ENCODE assay signal across 8 cellular contexts in the genomic region with DNA sequence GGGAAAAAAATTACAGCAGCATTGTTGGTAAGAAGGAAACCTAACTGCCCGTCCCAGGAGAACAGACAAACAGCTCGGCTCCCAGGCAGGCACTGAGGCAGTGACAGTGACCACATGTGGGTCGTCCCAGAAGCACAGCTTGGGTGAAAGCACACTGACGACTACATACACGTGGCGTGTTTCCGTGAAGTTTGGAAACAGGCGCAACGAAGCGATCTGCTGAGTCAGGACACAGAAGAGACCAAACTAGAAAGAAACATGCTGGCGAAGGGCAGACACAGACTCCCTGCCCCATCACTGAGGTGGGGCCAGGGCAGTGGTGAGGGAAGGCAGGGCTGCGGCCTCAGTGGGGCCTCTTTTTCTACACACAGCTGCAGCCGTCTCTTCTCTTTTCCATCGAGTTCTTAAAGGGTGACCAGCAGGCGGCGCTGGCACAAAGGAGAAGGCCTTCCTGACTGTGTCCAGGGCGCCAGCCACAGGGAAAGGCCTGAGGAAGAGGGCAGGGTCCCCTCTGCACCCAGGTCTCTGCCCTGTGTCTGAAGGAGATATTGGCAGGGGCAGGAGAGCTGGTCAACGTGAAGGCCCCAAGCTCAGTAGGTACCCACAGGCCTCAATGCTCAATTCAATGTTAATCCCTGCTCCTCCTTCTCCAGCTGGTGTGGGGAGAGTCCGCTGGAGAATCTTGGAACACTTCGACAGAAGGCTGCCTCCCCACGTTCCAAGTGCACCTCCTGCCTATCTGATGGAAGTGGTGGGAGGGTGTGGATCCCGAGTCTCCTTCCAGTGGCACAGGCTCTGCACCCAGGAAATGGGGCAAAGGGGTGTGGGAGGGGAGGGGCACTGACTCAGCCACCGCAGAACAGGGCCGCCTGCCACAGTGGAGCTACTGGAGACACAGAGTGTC. TPM values are rescaled to one million over a fixed set of nuclear protein-coding genes. Genes with fewer than 3 reads are reported as not detected.
DNase-seq lines count a peak whose midpoint lies in the region; ATAC-seq and TF ChIP-seq lines count a peak whose summit lies in the region.

No MANE protein-coding gene starts in this region.

- TF ChIP-seq POLR2A in adrenal gland (IDR thresholded peaks at IDR 0.05) = no peak

- H3K36me3 ChIP-seq in Panc1 (ENCODE audit: control insufficient read depth, insufficient read depth, low read length) = peaks cover 54% of the 10 kb centered on the region
- H3K36me3 ChIP-seq in adrenal gland (replicated peaks in 1 of 2) = peaks cover 0 to 65% of the 10 kb centered on the region in 2 donors
- no peaks in the 10 kb centered on the region for H3K36me3 ChIP-seq in parathyroid adenoma (ENCODE audit: control insufficient read depth, insufficient read depth, low read length)

- POLR2A ChIA-PET in Panc1 (lab: Charles Lee) = interaction anchor here (0.7 kb wide), 2 partner anchors 20 to 356 kb away, joined by 3 read pairs; a partner anchor contains a TSS

- intact Hi-C loops in Panc1 (cut with micrococcal nuclease; ENCODE audit: unreplicated experiment) (no loop called here), adrenal gland (cut with DNase I) (loop anchor here (2.0 to 5.0 kb wide), 2 partner anchors 54 to 180 kb away; a partner anchor contains a TSS), Right ventricle myocardium inferior (cut with DNase I) (loop anchor here (1.0 to 5.0 kb wide), 3 partner anchors 54 to 180 kb away; no protein-coding TSS in a partner anchor)

- 56 to 70% (median 61%) methylated on average over 22 to 24 of the region's 24 CpGs for WGBS in adrenal gland, 4 donors

- no peaks in the 10 kb centered on the region for H3K79me2 ChIP-seq in parathyroid adenoma

- no peak overlapping the region for H3K4me2 ChIP-seq in parathyroid adenoma (ENCODE audit: low read length)

- no TSS peak for BruUV-seq in Panc1 (replicated peaks; lab: Mats Ljungman, UMichigan)

- H3K27me3 ChIP-seq in Panc1 (ENCODE audit: control insufficient read depth, insufficient read depth, low read length) = no peaks in the 10 kb centered on the region
- no peaks in the 10 kb centered on the region for H3K27me3 ChIP-seq in adrenal gland
- no peaks in the 10 kb centered on the region for H3K27me3 ChIP-seq in parathyroid adenoma (ENCODE audit: control insufficient read depth, insufficient read depth, low read length)

- peak; percentile 95 for ATAC-seq in Panc1
- peak; percentile 71 for ATAC-seq in Right ventricle myocardium inferior
- no peak for ATAC-seq in GM21737 (IDR thresholded peaks at IDR 0.05; ENCODE audit: unreplicated experiment)
- ATAC-seq in GM21576 (IDR thresholded peaks at IDR 0.05; ENCODE audit: unreplicated experiment) = no peak

- CTCF ChIA-PET in Panc1 (lab: Charles Lee) = interaction anchor here (0.8 to 5.1 kb wide), 10 partner anchors 9 to 179 kb away, joined by 3 to 72 read pairs (median 4); no protein-coding TSS in a partner anchor

- no peak overlapping the region for H2AFZ ChIP-seq in parathyroid adenoma

- H3K9me3 ChIP-seq in Panc1 (ENCODE audit: control insufficient read depth, insufficient read depth, low read depth, low read length) = no peaks in the 10 kb centered on the region
- H3K9me3 ChIP-seq in adrenal gland (replicated peaks in 1 of 3) = no peaks in the 10 kb centered on the region
- no peaks in the 10 kb centered on the region for H3K9me3 ChIP-seq in parathyroid adenoma (ENCODE audit: control insufficient read depth, low read length)

- H3K9ac ChIP-seq in parathyroid adenoma = no peak overlapping the region

- in situ Hi-C loops in Panc1 (cut with HindIII; ENCODE audit: low pct_unique_long_range_greater_than_20kb, low sequenced_read_pairs) = no loop called here

- H3K4me1 ChIP-seq in Panc1 (ENCODE audit: control insufficient read depth, insufficient read depth, low read length) = no peaks in the 10 kb centered on the region
- no peaks in the 10 kb centered on the region for H3K4me1 ChIP-seq in adrenal gland (replicated peaks in 1 of 2)
- H3K4me1 ChIP-seq in parathyroid adenoma = no peaks in the 10 kb centered on the region

- H3K27ac ChIP-seq in Panc1 (ENCODE audit: low read length) (no peak overlapping the region), adrenal gland (peak overlapping the region in 1 of 5 donors; percentile 50), parathyroid adenoma (no peak overlapping the region)

- H3K4me3 ChIP-seq in Panc1 (ENCODE audit: low read depth in 2 of 2, low read length in 2 of 2) (no peak overlapping the region), adrenal gland (no peak overlapping the region), parathyroid adenoma (ENCODE audit: low read depth, low read length) (no peak overlapping the region)

- DNase-seq in COR-L47 (lab: John Stamatoyannopoulos, UW) = peak; percentile 41
- peak; percentile 47 for DNase-seq in HuH-7.5 (ENCODE audit: low spot score)
- no peak for DNase-seq in Panc1 (ENCODE audit: low read depth, low spot score)
- DNase-seq in adrenal gland = peak; percentile 69 to 91 (median 84)
- DNase-seq in Right ventricle myocardium inferior (ENCODE audit: missing footprints) = peak; percentile 93

- TF ChIP-seq CTCF in Panc1 (IDR thresholded peaks at IDR 0.05) (peak; percentile 99), adrenal gland (IDR thresholded peaks at IDR 0.05) (peak; percentile 75 to 88 (median 80)), parathyroid adenoma (IDR thresholded peaks at IDR 0.05) (peak; percentile 55)

RNA-seq across cellular contexts. Expression of a gene that starts 19.9 kb away (rescaled TPM):
- 120 TPM for total RNA-seq in Panc1 (2021; ENCODE audit: unreplicated experiment)
- 264 TPM for polyA plus RNA-seq in Panc1 (2012; ENCODE audit: insufficient read length)
- total RNA-seq in adrenal gland = 10 to 100 TPM; 25.5 to 46.7 (median 30.0) TPM
- polyA plus RNA-seq in adrenal gland = 10 to 100 TPM; 31.1 to 35.2 (median 32.5) TPM
- total RNA-seq in Right ventricle myocardium inferior = 17.2 TPM

RNA-seq across cellular contexts. Expression of a gene that starts 45.2 kb away (rescaled TPM):
- total RNA-seq in Panc1 (2021; ENCODE audit: unreplicated experiment) (274 TPM), adrenal gland (10 to 100 TPM; 39.7 to 94.9 (median 76.6) TPM), Right ventricle myocardium inferior (168 TPM)
- polyA plus RNA-seq in Panc1 (2012; ENCODE audit: insufficient read length) = 162 TPM
- 100 to 1,000 TPM in 1 of 3 donors, 10 to 100 TPM in 2; 63.1 to 100 (median 80.3) TPM for polyA plus RNA-seq in adrenal gland

Comparison
In these comparisons a context has a peak if more than half of its experiments do, and no peak if none do; other contexts are left out.
1. ATAC-seq: peak in Panc1 (single experiment) and Right ventricle myocardium inferior (single experiment); none in GM21737 (single experiment) and GM21576 (single experiment).
2. Peak in every context shown above with its lines, with median percentiles within 50 percentile points of each other: CTCF ChIP-seq.